In genomic region chr17:7296189-7296861, GRCh38 we compare ENCODE assay signal across 8 cellular contexts. TPM values are rescaled to one million over a fixed set of nuclear protein-coding genes. Genes with fewer than 3 reads are reported as not detected.
A peak's percentile ranks its signal among the peaks of the same experiment; 100 is the strongest.
DNase-seq lines count a peak whose midpoint lies in the region; ATAC-seq and TF ChIP-seq lines count a peak whose summit lies in the region.

No MANE protein-coding gene starts in this region.

- H3K4me3 ChIP-seq in MG63 (no peak overlapping the region), psoas muscle (peak overlapping the region; percentile 43)

- intact Hi-C loops in left ventricle myocardium superior (cut with micrococcal nuclease), result loop anchor here (2.0 kb wide), 1 partner anchor 16 kb away; the partner anchor contains the start of gene SLC2A4
- intact Hi-C loops in psoas muscle (cut with DNase I), result loop anchor here (1.0 to 5.0 kb wide), 5 partner anchors 16 to 249 kb away; partner anchors contain the start of genes ELP5 (in 1 of the 2) and SLC2A4 (in 1 of the 2)

- peak overlapping the region; percentile 91 for H3K27ac ChIP-seq in psoas muscle

- H3K9me3 ChIP-seq in MG63, result no peaks in the 10 kb centered on the region
- H3K9me3 ChIP-seq in psoas muscle, result no peaks in the 10 kb centered on the region

- TF ChIP-seq CTCF in psoas muscle (IDR thresholded peaks at IDR 0.05), result peak; percentile 98

- no peaks in the 10 kb centered on the region for H3K36me3 ChIP-seq in MG63
- no peaks in the 10 kb centered on the region for H3K36me3 ChIP-seq in psoas muscle (ENCODE audit: insufficient read depth in 1 of 2, low read depth in 1 of 2)

- ATAC-seq in left ventricle myocardium superior (peak; percentile 88), psoas muscle (peak; percentile 82 to 92 (median 83)), GM19455 (IDR thresholded peaks at IDR 0.05; ENCODE audit: unreplicated experiment) (no peak), GM18517 (IDR thresholded peaks at IDR 0.05; ENCODE audit: unreplicated experiment) (no peak)

- WGBS in psoas muscle, 3 donors, result 1 to 3% (median 2%) methylated on average over 51 of the region's 51 CpGs

- peaks cover 27% of the 10 kb centered on the region for H3K4me1 ChIP-seq in psoas muscle

- no peaks in the 10 kb centered on the region for H3K27me3 ChIP-seq in MG63
- peaks cover 0 to 9% (median 0%) of the 10 kb centered on the region in 3 donors for H3K27me3 ChIP-seq in psoas muscle (ENCODE audit: insufficient read depth in 3 of 3, low read length in 2 of 3)

- DNase-seq in GM04504 (ENCODE audit: low read depth) (peak; percentile 49), MG63 (peak; percentile 78), SW 1271 (lab: John Stamatoyannopoulos, UW) (peak; percentile 34 to 62), amniotic epithelial cell (ENCODE audit: low read depth) (peak; percentile 66), left ventricle myocardium superior (peak; percentile 93), psoas muscle (peak; percentile 90 to 95)

RNA-seq across cellular contexts. Expression of gene YBX2, which starts 1.9 kb away (rescaled TPM):
- total RNA-seq in MG63 (2014; rRNA removed; shearing (Covaris generic); ENCODE audit: low replicate concordance), result 6.2 and 6.5 TPM in 2 replicates
- 0.77 TPM for total RNA-seq in left ventricle myocardium superior
- 1 to 10 TPM in 1 of 4 donors, under 1 TPM in 3; 0.37 to 1.0 (median 0.75) TPM for total RNA-seq in psoas muscle
- 1 to 10 TPM in 1 of 3 donors, under 1 TPM in 2; 0.14 to 1.8 (median 0.21) TPM for polyA plus RNA-seq in psoas muscle

RNA-seq across cellular contexts. Expression of gene EIF5A, which starts 11.1 kb away (rescaled TPM):
- total RNA-seq in MG63 (2014; rRNA removed; shearing (Covaris generic); ENCODE audit: low replicate concordance), result 1,208 and 1,396 TPM in 2 replicates
- 311 TPM for total RNA-seq in left ventricle myocardium superior
- 100 to 1,000 TPM; 293 to 730 (median 567) TPM for total RNA-seq in psoas muscle
- polyA plus RNA-seq in psoas muscle, result 1,000 to 10,000 TPM in 1 of 3 donors, 100 to 1,000 TPM in 2; 468 to 1,107 (median 518) TPM

RNA-seq across cellular contexts. Expression of gene SLC2A4, which starts 14.8 kb away (rescaled TPM):
- not detected in 2 replicates for total RNA-seq in MG63 (2014; rRNA removed; shearing (Covaris generic); ENCODE audit: low replicate concordance)
- total RNA-seq in left ventricle myocardium superior (170 TPM), psoas muscle (100 to 1,000 TPM in 3 of 4 donors, 10 to 100 TPM in 1; 50.9 to 257 (median 139) TPM)
- polyA plus RNA-seq in psoas muscle, result 100 to 1,000 TPM in 1 of 3 donors, 10 to 100 TPM in 2; 19.4 to 127 (median 33.8) TPM

RNA-seq across cellular contexts. Expression of gene GPS2, which starts 18.8 kb away (rescaled TPM):
- 37.3 and 55.3 TPM in 2 replicates for total RNA-seq in MG63 (2014; rRNA removed; shearing (Covaris generic); ENCODE audit: low replicate concordance)
- 75.0 TPM for total RNA-seq in left ventricle myocardium superior
- 100 to 1,000 TPM in 1 of 4 donors, 10 to 100 TPM in 3; 71.8 to 101 (median 82.5) TPM for total RNA-seq in psoas muscle
- polyA plus RNA-seq in psoas muscle, result 100 to 1,000 TPM; 139 to 197 (median 146) TPM

RNA-seq across cellular contexts. Expression of gene NEURL4, which starts 32.8 kb away (rescaled TPM):
- total RNA-seq in MG63 (2014; rRNA removed; shearing (Covaris generic); ENCODE audit: low replicate concordance), result 8.5 and 11.7 TPM in 2 replicates
- total RNA-seq in left ventricle myocardium superior, result 34.7 TPM
- 10 to 100 TPM; 24.0 to 53.8 (median 32.6) TPM for total RNA-seq in psoas muscle
- 10 to 100 TPM; 20.7 to 38.7 (median 22.9) TPM for polyA plus RNA-seq in psoas muscle

Comparison
In these comparisons a context has a peak if more than half of its experiments do, and no peak if none do; other contexts are left out.
1. ATAC-seq: peak in left ventricle myocardium superior (single experiment) and psoas muscle (4 of 4); none in GM19455 (single experiment) and GM18517 (single experiment).
2. RNA of gene SLC2A4, which starts 14.8 kb away (total RNA-seq): 170 TPM in left ventricle myocardium superior (single experiment) and 50.9 to 257 TPM in psoas muscle; not detected in MG63; every median in the first group is over 10 times any median in the second.
3. Peak in every context shown above with its lines, with median percentiles within 50 percentile points of each other: DNase-seq.